In genomic region chr19:7860166-7860901, GRCh38 we compare ENCODE assay signal across 21 cellular contexts. TPM values are rescaled to one million over a fixed set of nuclear protein-coding genes. Genes with fewer than 3 reads are reported as not detected.
A peak's percentile ranks its signal among the peaks of the same experiment; 100 is the strongest.
DNase-seq lines count a peak whose midpoint lies in the region; ATAC-seq and TF ChIP-seq lines count a peak whose summit lies in the region.
"Had no signal": no experiment of that assay in that cellular context is flagged by ENCODE, and none has a peak within 500 bp of the region (broad histone marks: within the 10 kb centered on the region; RNA-seq: fewer than 3 reads in every experiment).

No MANE protein-coding gene starts in this region.

- DNase-seq in 8988T (peak; percentile 18), H7 (peak; percentile 40), neuronal stem cell (ENCODE audit: low spot score) (no peak)
- DNase-seq in effector memory CD4-positive, alpha-beta T cell, result no peak
- DNase-seq in CD8-positive, alpha-beta T cell, result no peak
- DNase-seq in stimulated activated effector memory CD8-positive, alpha-beta T cell treated with anti-CD3 and anti-CD28 coated beads, Interleukin-12 subunit alpha, Interleukin-12 subunit beta, amount 100 ng/mL, for 72 hours (ENCODE audit: low spot score in 2 of 2), result no peak
- DNase-seq: CD4-positive, CD25-positive, alpha-beta regulatory T cell; COR-L47; DMS79; GM23248; Karpas-422; MV-4-11; NCI-H1105 treated with DMSO at 0.1 percent for 48 hours; NCI-H510A treated with DMSO at 0.1 percent for 48 hours; NCI-H774; NK-92 treated with Interleukin-12 subunit alpha and Interleukin-12 subunit beta, amount 100 ng/mL, for 24 hours; SJCRH30; T-cell had no signal

- peaks cover 2% of the 10 kb centered on the region for H3K79me1 ChIP-seq in neuronal stem cell (ENCODE audit: low read depth, low read length)

- H3K9me3 Mint-ChIP-seq in CD8-positive, alpha-beta T cell, result no peaks in the 10 kb centered on the region
- no peaks in the 10 kb centered on the region for H3K9me3 Mint-ChIP-seq in stimulated activated effector memory CD8-positive, alpha-beta T cell treated with anti-CD3 and anti-CD28 coated beads, Interleukin-12 subunit alpha, Interleukin-12 subunit beta, amount 100 ng/mL, for 72 hours
- H3K9me3 Mint-ChIP-seq: T-cell had no signal

- H3K36me3 ChIP-seq in H7 (replicated peaks; ENCODE audit: control insufficient read depth, insufficient read depth, low read length) (no peaks in the 10 kb centered on the region), neuronal stem cell (replicated peaks in 1 of 2; ENCODE audit: control insufficient read depth in 2 of 2, insufficient read depth in 2 of 2, low read length in 2 of 2) (no peaks in the 10 kb centered on the region)
- no peaks in the 10 kb centered on the region for H3K36me3 ChIP-seq in effector memory CD4-positive, alpha-beta T cell (ENCODE audit: control insufficient read depth, insufficient read depth, low read length)
- no peaks in the 10 kb centered on the region for H3K36me3 ChIP-seq in CD8-positive, alpha-beta T cell (ENCODE audit: insufficient read depth, low read length)
- H3K36me3 ChIP-seq: Peyer's patch, SJCRH30 had no signal

- peak overlapping the region; percentile 75 for H3K27ac ChIP-seq in cingulate gyrus (ENCODE audit: low read depth, low read length)
- no peak overlapping the region for H3K27ac ChIP-seq in neuronal stem cell (replicated peaks; ENCODE audit: low read length)
- H3K27ac ChIP-seq in effector memory CD4-positive, alpha-beta T cell (ENCODE audit: insufficient read depth, low read length, poor library complexity, severe bottlenecking), result no peak overlapping the region
- no peak overlapping the region for H3K27ac ChIP-seq in CD8-positive, alpha-beta T cell (ENCODE audit: low read depth, low read length)
- H3K27ac ChIP-seq: GM23248, Peyer's patch, SJCRH30 had no signal

- TF ChIP-seq CTCF in CD8-positive, alpha-beta T cell (IDR thresholded peaks at IDR 0.05), result no peak

- no peak overlapping the region for H3K4me3 Mint-ChIP-seq in CD8-positive, alpha-beta T cell
- H3K4me3 Mint-ChIP-seq in stimulated activated effector memory CD8-positive, alpha-beta T cell treated with anti-CD3 and anti-CD28 coated beads, Interleukin-12 subunit alpha, Interleukin-12 subunit beta, amount 100 ng/mL, for 72 hours, result no peak overlapping the region

- H2BK5ac ChIP-seq in neuronal stem cell (ENCODE audit: low read length), result no peak overlapping the region

- H3K4me2 ChIP-seq in neuronal stem cell (ENCODE audit: insufficient read depth, low read length, poor library complexity, severe bottlenecking), result no peak overlapping the region

- no peak overlapping the region for H3K4ac ChIP-seq in neuronal stem cell (ENCODE audit: low read length)

- H2AK5ac ChIP-seq in neuronal stem cell (ENCODE audit: low read depth, low read length), result peak overlapping the region; percentile 94

- no peak for ATAC-seq in CD8-positive, alpha-beta T cell
- ATAC-seq in stimulated activated effector memory CD8-positive, alpha-beta T cell treated with anti-CD3 and anti-CD28 coated beads, Interleukin-12 subunit alpha, Interleukin-12 subunit beta, amount 100 ng/mL, for 72 hours, result no peak
- ATAC-seq: T-cell had no signal

- POLR2A ChIA-PET in CD8-positive, alpha-beta T cell (lab: Charles Lee), result no interaction called here

- H3K23ac ChIP-seq in neuronal stem cell (ENCODE audit: low read depth, low read length, poor library complexity), result peak overlapping the region; percentile 55

- no peak overlapping the region for H3K9ac ChIP-seq in neuronal stem cell (ENCODE audit: low read depth, low read length, poor library complexity)
- H3K9ac ChIP-seq: GM23248 had no signal

- H3K27me3 ChIP-seq in H7 (ENCODE audit: control insufficient read depth, insufficient read depth, low read length) (peaks cover 73% of the 10 kb centered on the region), neuronal stem cell (ENCODE audit: control insufficient read depth in 3 of 3, insufficient read depth in 3 of 3, low read depth in 1 of 3, low read length in 3 of 3) (peaks cover 0 to 50% (median 12%) of the 10 kb centered on the region in 3 experiments)
- H3K27me3 ChIP-seq in effector memory CD4-positive, alpha-beta T cell (replicated peaks; ENCODE audit: control insufficient read depth, insufficient read depth, low read length, poor library complexity, severe bottlenecking), result no peaks in the 10 kb centered on the region
- H3K27me3 ChIP-seq in CD8-positive, alpha-beta T cell (ENCODE audit: insufficient read depth, low read length), result no peaks in the 10 kb centered on the region
- H3K27me3 ChIP-seq: Peyer's patch, SJCRH30 had no signal

- no peak overlapping the region for H3K27ac Mint-ChIP-seq in CD8-positive, alpha-beta T cell
- H3K27ac Mint-ChIP-seq in stimulated activated effector memory CD8-positive, alpha-beta T cell treated with anti-CD3 and anti-CD28 coated beads, Interleukin-12 subunit alpha, Interleukin-12 subunit beta, amount 100 ng/mL, for 72 hours, result no peak overlapping the region
- H3K27ac Mint-ChIP-seq: T-cell had no signal

- H2BK12ac ChIP-seq in neuronal stem cell (ENCODE audit: low read length), result no peak overlapping the region

- H3K27me3 Mint-ChIP-seq in CD8-positive, alpha-beta T cell (ENCODE audit: low read depth), result peaks cover 23% of the 10 kb centered on the region

- no peak overlapping the region for H4K91ac ChIP-seq in neuronal stem cell (ENCODE audit: low read depth, low read length, poor library complexity)

- intact Hi-C loops in CD8-positive, alpha-beta T cell (cut with DNase I, micrococcal nuclease), result no loop called here

- no peak overlapping the region for H4K8ac ChIP-seq in neuronal stem cell (ENCODE audit: low read depth, low read length)

- no peaks in the 10 kb centered on the region for H3K36me3 Mint-ChIP-seq in CD8-positive, alpha-beta T cell
- H3K36me3 Mint-ChIP-seq in stimulated activated effector memory CD8-positive, alpha-beta T cell treated with anti-CD3 and anti-CD28 coated beads, Interleukin-12 subunit alpha, Interleukin-12 subunit beta, amount 100 ng/mL, for 72 hours, result no peaks in the 10 kb centered on the region
- H3K36me3 Mint-ChIP-seq: CD4-positive, CD25-positive, alpha-beta regulatory T cell; T-cell had no signal

- no peak overlapping the region for H2BK120ac ChIP-seq in neuronal stem cell (ENCODE audit: low read depth, low read length)

- WGBS in neuronal stem cell (ENCODE audit: extremely low coverage in 2 of 2, insufficient read length in 2 of 2, insufficient replicate concordance in 1 of 2), 2 donors, result no CpG with 5 or more reads among the region's 23 CpGs

- H3K9me3 ChIP-seq in neuronal stem cell (replicated peaks in 1 of 2; ENCODE audit: control insufficient read depth in 2 of 2, insufficient read depth in 1 of 2, low read depth in 1 of 2, low read length in 2 of 2), result no peaks in the 10 kb centered on the region
- H3K9me3 ChIP-seq in effector memory CD4-positive, alpha-beta T cell (ENCODE audit: control insufficient read depth, low read length), result no peaks in the 10 kb centered on the region
- no peaks in the 10 kb centered on the region for H3K9me3 ChIP-seq in CD8-positive, alpha-beta T cell (ENCODE audit: low read length)
- H3K9me3 ChIP-seq: Peyer's patch, SJCRH30 had no signal

- H3K14ac ChIP-seq in neuronal stem cell (ENCODE audit: low read length), result no peak overlapping the region

- peaks cover 2 to 20% of the 10 kb centered on the region in 2 donors for H3K4me1 ChIP-seq in neuronal stem cell (ENCODE audit: control insufficient read depth in 2 of 2, insufficient read depth in 1 of 2, low read depth in 1 of 2, low read length in 2 of 2)
- peaks cover 19% of the 10 kb centered on the region for H3K4me1 ChIP-seq in effector memory CD4-positive, alpha-beta T cell (ENCODE audit: control insufficient read depth, insufficient read depth, low read length, poor library complexity, severe bottlenecking)
- peaks cover 29% of the 10 kb centered on the region for H3K4me1 ChIP-seq in CD8-positive, alpha-beta T cell (ENCODE audit: insufficient read depth, low read length)
- H3K4me1 ChIP-seq: SJCRH30 had no signal

- CTCF ChIA-PET in CD8-positive, alpha-beta T cell (lab: Charles Lee), result interaction anchor here (1.1 to 2.6 kb wide), 5 partner anchors 8 to 142 kb away, joined by 3 to 9 read pairs (median 3); partner anchors contain the start of gene TIMM44

- H3K4me1 Mint-ChIP-seq in CD8-positive, alpha-beta T cell (ENCODE audit: low read depth), result peaks cover 14% of the 10 kb centered on the region
- H3K4me1 Mint-ChIP-seq in stimulated activated effector memory CD8-positive, alpha-beta T cell treated with anti-CD3 and anti-CD28 coated beads, Interleukin-12 subunit alpha, Interleukin-12 subunit beta, amount 100 ng/mL, for 72 hours, result peaks cover 8% of the 10 kb centered on the region

- H2AFZ ChIP-seq in neuronal stem cell (ENCODE audit: low read length), result no peak overlapping the region
- H2AFZ ChIP-seq: GM23248 had no signal

- H3K4me3 ChIP-seq in H7 (ENCODE audit: insufficient read depth, low read depth, low read length), result no peak overlapping the region
- no peak overlapping the region for H3K4me3 ChIP-seq in neuronal stem cell (ENCODE audit: low read length in 2 of 2)
- no peak overlapping the region for H3K4me3 ChIP-seq in effector memory CD4-positive, alpha-beta T cell (ENCODE audit: insufficient read depth, low read depth, low read length, poor library complexity, severe bottlenecking)
- H3K4me3 ChIP-seq in CD8-positive, alpha-beta T cell (ENCODE audit: low read depth, low read length), result no peak overlapping the region
- H3K4me3 ChIP-seq: GM23248, Peyer's patch, SJCRH30 had no signal

- no peak overlapping the region for H3K18ac ChIP-seq in neuronal stem cell (ENCODE audit: low read length)

- peak overlapping the region; percentile 37 for H2BK15ac ChIP-seq in neuronal stem cell (ENCODE audit: low read length)

RNA-seq across cellular contexts. Expression of gene PRR36, which starts 13.9 kb away (rescaled TPM):
- 0.14 and 0.22 TPM in 2 replicates for total RNA-seq in H7 (2014; rRNA removed; shearing (Covaris generic))
- polyA plus RNA-seq in neuronal stem cell (2013, experiment 1 of 2), result 21.9 TPM
- 22.3 TPM for polyA plus RNA-seq in neuronal stem cell (2013, experiment 2 of 2)
- under 1 TPM; 0.19 to 0.47 TPM for total RNA-seq in CD8-positive, alpha-beta T cell
- total RNA-seq: GM23248, M059J, Peyer's patch, SJCRH30 had no signal
- polyA plus RNA-seq: GM23248 had no signal

RNA-seq across cellular contexts. Expression of gene LRRC8E, which starts 28.0 kb away (rescaled TPM):
- total RNA-seq in H7 (2014; rRNA removed; shearing (Covaris generic)), result 1.6 and 4.0 TPM in 2 replicates
- 0.17 TPM for polyA plus RNA-seq in neuronal stem cell (2013, experiment 1 of 2)
- polyA plus RNA-seq in neuronal stem cell (2013, experiment 2 of 2), result 0.24 TPM
- total RNA-seq in CD8-positive, alpha-beta T cell, result not detected
- total RNA-seq: CD4-positive, CD25-positive, alpha-beta regulatory T cell had no signal
- polyA plus RNA-seq: CD4-positive, CD25-positive, alpha-beta regulatory T cell had no signal

RNA-seq across cellular contexts. Expression of gene EVI5L, which starts 30.3 kb away (rescaled TPM):
- 3.5 and 5.0 TPM in 2 replicates for total RNA-seq in H7 (2014; rRNA removed; shearing (Covaris generic))
- 7.4 TPM for polyA plus RNA-seq in neuronal stem cell (2013, experiment 1 of 2)
- polyA plus RNA-seq in neuronal stem cell (2013, experiment 2 of 2), result 7.5 TPM
- 1 to 10 TPM; 4.1 to 4.2 TPM for total RNA-seq in CD8-positive, alpha-beta T cell

RNA-seq across cellular contexts. Expression of gene MAP2K7, which starts 43.3 kb away (rescaled TPM):
- total RNA-seq in H7 (2014; rRNA removed; shearing (Covaris generic)), result 21.1 and 24.3 TPM in 2 replicates
- 32.5 TPM for polyA plus RNA-seq in neuronal stem cell (2013, experiment 1 of 2)
- 32.3 TPM for polyA plus RNA-seq in neuronal stem cell (2013, experiment 2 of 2)
- total RNA-seq in CD8-positive, alpha-beta T cell, result 100 to 1,000 TPM; 127 to 135 TPM

RNA-seq across cellular contexts. Expression of gene TGFBR3L, which starts 54.3 kb away (rescaled TPM):
- total RNA-seq in H7 (2014; rRNA removed; shearing (Covaris generic)), result 1.7 TPM in 1 of 2 replicates, not detected in the other
- 1.3 TPM for polyA plus RNA-seq in neuronal stem cell (2013, experiment 1 of 2)
- 1.9 TPM for polyA plus RNA-seq in neuronal stem cell (2013, experiment 2 of 2)
- total RNA-seq in CD8-positive, alpha-beta T cell, result 1 to 10 TPM; 2.1 to 2.7 TPM
- total RNA-seq: Peyer's patch, SJCRH30 had no signal
- polyA plus RNA-seq: CD4-positive, CD25-positive, alpha-beta regulatory T cell had no signal

Comparison
In these comparisons a context has a peak if more than half of its experiments do, and no peak if none do; other contexts are left out.
1. DNase-seq: peak in 8988T (single experiment) and H7 (single experiment); none in neuronal stem cell (single experiment), effector memory CD4-positive, alpha-beta T cell (0 of 3), CD8-positive, alpha-beta T cell (0 of 7) and stimulated activated effector memory CD8-positive, alpha-beta T cell treated with anti-CD3 and anti-CD28 coated beads, Interleukin-12 subunit alpha, Interleukin-12 subunit beta, amount 100 ng/mL, for 72 hours (0 of 2).